16 cellular contexts compared by ENCODE assay signal in genomic region chr15:74808073-74808839, GRCh38. TPM values are rescaled to one million over a fixed set of nuclear protein-coding genes. Genes with fewer than 3 reads are reported as not detected.
DNase-seq lines count a peak whose midpoint lies in the region; ATAC-seq and TF ChIP-seq lines count a peak whose summit lies in the region.
"Had no signal": no experiment of that assay in that cellular context is flagged by ENCODE, and none has a peak within 500 bp of the region (broad histone marks: within the 10 kb centered on the region; RNA-seq: fewer than 3 reads in every experiment).

No MANE protein-coding gene starts in this region.

- in situ Hi-C loops in gastrocnemius medialis (cut with MboI; ENCODE audit: low sequenced_read_pairs in 4 of 4): no loop called here

- ATAC-seq in esophagus mucosa (peak; percentile 63), gastrocnemius medialis (peak; percentile 45 to 47)

- peaks cover 19% of the 10 kb centered on the region for H3K4me1 Mint-ChIP-seq in T-helper 1 cell treated with Interleukin-12 subunit alpha and Interleukin-12 subunit beta and Interleukin-4 antibody, amounts not matched to agents 30 μg/mL and 1 μg/mL, for 36 hours (ENCODE audit: low read depth)

- H3K9me3 Mint-ChIP-seq in T-helper 1 cell treated with Interleukin-12 subunit alpha and Interleukin-12 subunit beta and Interleukin-4 antibody, amounts not matched to agents 30 μg/mL and 1 μg/mL, for 36 hours: no peaks in the 10 kb centered on the region

- peaks cover 15% of the 10 kb centered on the region for H3K36me3 Mint-ChIP-seq in T-helper 1 cell treated with Interleukin-12 subunit alpha and Interleukin-12 subunit beta and Interleukin-4 antibody, amounts not matched to agents 30 μg/mL and 1 μg/mL, for 36 hours (ENCODE audit: low read depth)

- H3K36me3 ChIP-seq in NT2/D1 (ENCODE audit: insufficient read depth, insufficient read length, low read length) (peaks cover 18% of the 10 kb centered on the region), gastrocnemius medialis (no peaks in the 10 kb centered on the region), BE2C (peaks cover 12% of the 10 kb centered on the region)

- H3K27me3 ChIP-seq in NT2/D1 (ENCODE audit: insufficient read depth, insufficient read length) (no peaks in the 10 kb centered on the region), gastrocnemius medialis (no peaks in the 10 kb centered on the region), BE2C (no peaks in the 10 kb centered on the region)

- H3K4me3 Mint-ChIP-seq in T-helper 1 cell treated with Interleukin-12 subunit alpha and Interleukin-12 subunit beta and Interleukin-4 antibody, amounts not matched to agents 30 μg/mL and 1 μg/mL, for 36 hours: no peak overlapping the region

- TF ChIP-seq CTCF in gastrocnemius medialis (IDR thresholded peaks at IDR 0.05 in 4 of 5, conservative IDR thresholded peaks at IDR 0.05 in 1 of 5): no peak
- no peak for TF ChIP-seq CTCF in BE2C (IDR thresholded peaks at IDR 0.05; ENCODE audit: low read depth, low read length)

- H3K4me3 ChIP-seq in NT2/D1 (ENCODE audit: insufficient read length, low read depth) (no peak overlapping the region), gastrocnemius medialis (no peak overlapping the region), BE2C (ENCODE audit: low read depth, low read length) (no peak overlapping the region)
- H3K4me3 ChIP-seq: A549 had no signal

- no peak overlapping the region for H3K27ac ChIP-seq in gastrocnemius medialis
- H3K27ac ChIP-seq: A549, parathyroid adenoma had no signal

- H3K27ac Mint-ChIP-seq in T-helper 1 cell treated with Interleukin-12 subunit alpha and Interleukin-12 subunit beta and Interleukin-4 antibody, amounts not matched to agents 30 μg/mL and 1 μg/mL, for 36 hours: peak overlapping the region; percentile 49

- intact Hi-C loops in gastrocnemius medialis (cut with DNase I; ENCODE audit: low total_unique reads): no loop called here

- H3K4me1 ChIP-seq in NT2/D1 (ENCODE audit: insufficient read depth, insufficient read length): peaks cover 20% of the 10 kb centered on the region
- H3K4me1 ChIP-seq in gastrocnemius medialis: peaks cover 0 to 9% of the 10 kb centered on the region in 2 donors
- H3K4me1 ChIP-seq in BE2C: no peaks in the 10 kb centered on the region
- H3K4me1 ChIP-seq: A549, parathyroid adenoma had no signal

- peaks cover 7% of the 10 kb centered on the region for H3K27me3 Mint-ChIP-seq in T-helper 1 cell treated with Interleukin-12 subunit alpha and Interleukin-12 subunit beta and Interleukin-4 antibody, amounts not matched to agents 30 μg/mL and 1 μg/mL, for 36 hours (ENCODE audit: low read depth)

- no peak for TF ChIP-seq POLR2A in gastrocnemius medialis (IDR thresholded peaks at IDR 0.05)

- DNase-seq in T-helper 1 cell (no peak), NT2/D1 (ENCODE audit: low read depth, low spot score) (no peak), gastrocnemius medialis (peak in 1 of 2 donors; percentile 33), BE2C (no peak), CD1c-positive myeloid dendritic cell (ENCODE audit: extremely low spot score) (no peak)
- no peak for DNase-seq in stimulated activated naive CD4-positive, alpha-beta T cell treated with Interleukin-2 at 50 U/mL for 16 hours (lab: John Stamatoyannopoulos, UW)
- DNase-seq: central memory CD4-positive, alpha-beta T cell; GOT3; kidney; NCI-H69; stimulated activated CD4-positive, alpha-beta T cell treated with anti-CD3 and anti-CD28 coated beads, Interleukin-4, amount 100 ng/mL, for 4 hours had no signal

- H3K9me3 ChIP-seq in NT2/D1 (ENCODE audit: insufficient read depth, low read length) (no peaks in the 10 kb centered on the region), gastrocnemius medialis (no peaks in the 10 kb centered on the region), BE2C (no peaks in the 10 kb centered on the region)
- H3K9me3 ChIP-seq: A549 had no signal

- H3K9ac ChIP-seq in NT2/D1 (ENCODE audit: insufficient read length, low read depth): peak overlapping the region; percentile 4
- H3K9ac ChIP-seq: parathyroid adenoma had no signal

RNA-seq across cellular contexts. Expression of gene LMAN1L, which starts 4.4 kb away (rescaled TPM):
- total RNA-seq in esophagus mucosa: not detected
- total RNA-seq in gastrocnemius medialis: not detected
- 0.73 TPM for polyA plus RNA-seq in BE2C (2012; ENCODE audit: insufficient read depth, insufficient read length, low read depth)
- total RNA-seq: kidney had no signal
- polyA plus RNA-seq: A549 had no signal

RNA-seq across cellular contexts. Expression of gene CPLX3, which starts 18.2 kb away (rescaled TPM):
- total RNA-seq in esophagus mucosa (not detected), gastrocnemius medialis (not detected)
- polyA plus RNA-seq in BE2C (2012; ENCODE audit: insufficient read depth, insufficient read length, low read depth): not detected
- total RNA-seq: kidney had no signal
- polyA plus RNA-seq: A549 had no signal

RNA-seq across cellular contexts. Expression of gene CSK, which starts 26.4 kb away (rescaled TPM):
- total RNA-seq in esophagus mucosa (77.1 TPM), gastrocnemius medialis (10 to 100 TPM in 2 of 4 donors, 1 to 10 TPM in 2; 6.4 to 11.7 (median 10.8) TPM)
- polyA plus RNA-seq in BE2C (2012; ENCODE audit: insufficient read depth, insufficient read length, low read depth): 311 TPM

RNA-seq across cellular contexts. Expression of gene ULK3, which starts 34.7 kb away (rescaled TPM):
- 43.3 TPM for total RNA-seq in esophagus mucosa
- 10 to 100 TPM; 39.0 to 56.5 (median 48.1) TPM for total RNA-seq in gastrocnemius medialis
- polyA plus RNA-seq in BE2C (2012; ENCODE audit: insufficient read depth, insufficient read length, low read depth): 152 TPM

RNA-seq across cellular contexts. Expression of gene CYP1A2, which starts 59.6 kb away (rescaled TPM):
- total RNA-seq in esophagus mucosa (not detected), gastrocnemius medialis (not detected)
- polyA plus RNA-seq in BE2C (2012; ENCODE audit: insufficient read depth, insufficient read length, low read depth): not detected
- total RNA-seq: kidney; T-helper 1 cell treated with Interleukin-12 subunit alpha and Interleukin-12 subunit beta and Interleukin-4 antibody, amounts not matched to agents 30 ng/mL and 1 ng/mL, for 36 hours had no signal
- polyA plus RNA-seq: A549 had no signal
